ENCODE assay signal across 9 cellular contexts in the genomic region with DNA sequence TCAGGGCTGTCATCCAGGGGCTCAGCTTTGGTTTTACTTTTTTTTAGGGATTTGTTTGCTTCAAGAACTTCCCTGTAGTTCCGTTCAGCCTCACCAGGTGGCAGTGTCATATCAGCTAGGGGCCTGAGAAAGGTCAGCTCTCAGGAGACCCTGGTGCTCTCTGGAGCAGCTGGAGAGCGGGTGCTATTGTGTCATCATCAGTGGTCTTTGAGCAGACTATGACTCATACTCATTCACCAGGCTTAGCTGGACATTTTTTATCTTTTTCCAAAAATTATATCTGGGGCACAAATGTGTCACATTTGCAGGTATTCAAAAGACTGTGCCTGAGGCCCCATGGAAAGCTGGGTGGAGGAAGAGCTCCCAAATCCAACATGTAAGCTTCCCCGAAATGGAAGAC. TPM values are rescaled to one million over a fixed set of nuclear protein-coding genes. Genes with fewer than 3 reads are reported as not detected.
A peak's percentile ranks its signal among the peaks of the same experiment; 100 is the strongest.
DNase-seq lines count a peak whose midpoint lies in the region; ATAC-seq and TF ChIP-seq lines count a peak whose summit lies in the region.
"Had no signal": no experiment of that assay in that cellular context is flagged by ENCODE, and none has a peak within 500 bp of the region (broad histone marks: within the 10 kb centered on the region; RNA-seq: fewer than 3 reads in every experiment).

No MANE protein-coding gene starts in this region.

- no peaks in the 10 kb centered on the region for H3K36me3 Mint-ChIP-seq in endodermal cell (ENCODE audit: low read depth)

- ATAC-seq in GM19328 (IDR thresholded peaks at IDR 0.05; ENCODE audit: unreplicated experiment) (no peak), GM21825 (IDR thresholded peaks at IDR 0.05; ENCODE audit: unreplicated experiment) (no peak)

- no peaks in the 10 kb centered on the region for H3K9me3 Mint-ChIP-seq in endodermal cell

- DNase-seq in activated naive CD4-positive, alpha-beta T cell treated with Interleukin-2 at 50 U/mL for 16 hours = peak; percentile 6
- DNase-seq in activated naive CD4-positive, alpha-beta T cell (lab: John Stamatoyannopoulos, UW) = no peak
- DNase-seq in Kasumi-1 (lab: John Stamatoyannopoulos, UW) = peak; percentile 51 to 67
- peak; percentile 58 for DNase-seq in RPMI8226
- peak; percentile 97 for DNase-seq in endodermal cell
- DNase-seq in myocyte (ENCODE audit: low read depth) = peak; percentile 86

- H3K27me3 ChIP-seq in endodermal cell (ENCODE audit: control insufficient read depth, insufficient read depth, low read length, poor library complexity, severe bottlenecking) = no peaks in the 10 kb centered on the region
- H3K27me3 ChIP-seq: tibial nerve had no signal

- no peaks in the 10 kb centered on the region for H3K4me1 ChIP-seq in endodermal cell (ENCODE audit: control insufficient read depth, insufficient read depth, low read length)
- H3K4me1 ChIP-seq: tibial nerve had no signal

- H3K4me1 Mint-ChIP-seq in endodermal cell = no peaks in the 10 kb centered on the region

- no peaks in the 10 kb centered on the region for H3K36me3 ChIP-seq in endodermal cell (ENCODE audit: control insufficient read depth, insufficient read depth, low read length)

- no peak overlapping the region for H3K27ac ChIP-seq in endodermal cell (ENCODE audit: low read depth, low read length)
- H3K27ac ChIP-seq: tibial nerve had no signal

- no peak overlapping the region for H3K27ac Mint-ChIP-seq in endodermal cell

- H3K4me3 Mint-ChIP-seq in endodermal cell = no peak overlapping the region

- peaks cover 6% of the 10 kb centered on the region for H3K9me3 ChIP-seq in endodermal cell (ENCODE audit: control insufficient read depth, low read length)

- no peak overlapping the region for H3K4me3 ChIP-seq in endodermal cell (ENCODE audit: low read length)
- H3K4me3 ChIP-seq: tibial nerve had no signal

- no peaks in the 10 kb centered on the region for H3K27me3 Mint-ChIP-seq in endodermal cell (ENCODE audit: insufficient read depth)

- TF ChIP-seq CTCF in endodermal cell (conservative IDR thresholded peaks at IDR 0.05) = peak; percentile 93

- WGBS in endodermal cell (ENCODE audit: insufficient coverage in 1 of 2, insufficient read length in 1 of 2), 2 experiments = 56 to 61% methylated on average over 2 to 3 of the region's 3 CpGs

- H3K9ac ChIP-seq in endodermal cell (ENCODE audit: extremely low read depth, low read length, poor library complexity, severe bottlenecking) = no peak overlapping the region

RNA-seq across cellular contexts. Expression of gene ZNF892, which starts 24.4 kb away (rescaled TPM):
- total RNA-seq in endodermal cell = 10 to 100 TPM; 14.7 to 16.7 TPM
- 5.5 TPM for polyA plus RNA-seq in endodermal cell (2013, experiment 1 of 2)
- 7.6 TPM for polyA plus RNA-seq in endodermal cell (2013, experiment 2 of 2)
- 4.5 and 5.9 TPM in 2 replicates for total RNA-seq in myocyte
- 1.6 TPM for polyA plus RNA-seq in myocyte (2012)

RNA-seq across cellular contexts. Expression of gene PROM2, which starts 42.5 kb away (rescaled TPM):
- total RNA-seq in endodermal cell = 1 to 10 TPM; 2.2 to 2.3 TPM
- polyA plus RNA-seq in endodermal cell (2013, experiment 1 of 2) = 2.1 TPM
- polyA plus RNA-seq in endodermal cell (2013, experiment 2 of 2) = 1.3 TPM
- 0.64 and 0.83 TPM in 2 replicates for total RNA-seq in myocyte
- 1.6 TPM for polyA plus RNA-seq in myocyte (2012)

Comparison
In these comparisons a context has a peak if more than half of its experiments do, and no peak if none do; other contexts are left out.
1. DNase-seq: peak in activated naive CD4-positive, alpha-beta T cell treated with Interleukin-2 at 50 U/mL for 16 hours (single experiment), Kasumi-1 (2 of 2), RPMI8226 (single experiment), endodermal cell (single experiment) and myocyte (single experiment); none in activated naive CD4-positive, alpha-beta T cell (0 of 4).